1 cellular context compared by ENCODE assay signal in genomic region chr9:97394881-97395280, GRCh38.
TF ChIP-seq lines count a peak whose summit lies in the region.

No MANE protein-coding gene starts in this region.

TF ChIP-seq in HepG2, 621 proteins besides CTCF, POLR2A, EP300 and RAD21 (continued from another document and continues in another):
- TF ChIP-seq ARID5B (CRISPR knock-in tag; IDR thresholded peaks at IDR 0.05) = peak; percentile 90
- TF ChIP-seq ZSCAN9 (CRISPR knock-in tag; IDR thresholded peaks at IDR 0.05; ENCODE audit: borderline replicate concordance) = no peak
- TF ChIP-seq MTF2 (CRISPR knock-in tag; IDR thresholded peaks at IDR 0.05; ENCODE audit: borderline replicate concordance) = no peak
- TF ChIP-seq ZFP62 (CRISPR knock-in tag; IDR thresholded peaks at IDR 0.05) = no peak
- no peak for TF ChIP-seq ZNF614 (CRISPR knock-in tag; IDR thresholded peaks at IDR 0.05; ENCODE audit: borderline replicate concordance)
- no peak for TF ChIP-seq AHR (CRISPR knock-in tag; IDR thresholded peaks at IDR 0.05)
- peak; percentile 47; the same call in 1 of the 2 replicates for TF ChIP-seq AHDC1 (CRISPR knock-in tag; IDR thresholded peaks at IDR 0.05; ENCODE audit: borderline replicate concordance)
- TF ChIP-seq SP1 (IDR thresholded peaks at IDR 0.05) = no peak
- TF ChIP-seq SP1 (CRISPR knock-in tag; IDR thresholded peaks at IDR 0.05) = no peak
- TF ChIP-seq ZNF512 (CRISPR knock-in tag; IDR thresholded peaks at IDR 0.05) = no peak
- TF ChIP-seq ZNF274 (CRISPR knock-in tag; IDR thresholded peaks at IDR 0.05) = no peak
- TF ChIP-seq ZNF550 (CRISPR knock-in tag; IDR thresholded peaks at IDR 0.05; ENCODE audit: borderline replicate concordance) = no peak
- TF ChIP-seq ZBTB37 (CRISPR knock-in tag; IDR thresholded peaks at IDR 0.05) = no peak
- TF ChIP-seq PREB (CRISPR knock-in tag; IDR thresholded peaks at IDR 0.05) = no peak
- no peak for TF ChIP-seq ZBTB39 (CRISPR knock-in tag; IDR thresholded peaks at IDR 0.05)
- TF ChIP-seq ZNF503 (CRISPR knock-in tag; IDR thresholded peaks at IDR 0.05) = peak; percentile 67; the same call in 1 of the 2 replicates
- 0 out of 2 replicates have a peak, but pooled peaks have one; percentile 35 for TF ChIP-seq ZMAT3 (CRISPR knock-in tag; conservative IDR thresholded peaks at IDR 0.05)
- no peak for TF ChIP-seq ZNF569 (CRISPR knock-in tag; IDR thresholded peaks at IDR 0.05; ENCODE audit: borderline replicate concordance)
- TF ChIP-seq HMGXB4 (CRISPR knock-in tag; IDR thresholded peaks at IDR 0.05; ENCODE audit: borderline replicate concordance in 1 of 2, low read depth in 1 of 2) = no peak
- TF ChIP-seq TFDP2 (CRISPR knock-in tag; IDR thresholded peaks at IDR 0.05) = no peak
- TF ChIP-seq TBX2 (CRISPR knock-in tag; IDR thresholded peaks at IDR 0.05; ENCODE audit: borderline replicate concordance) = peak; percentile 84
- no peak for TF ChIP-seq KLF9 (CRISPR knock-in tag; IDR thresholded peaks at IDR 0.05; ENCODE audit: low read depth)
- TF ChIP-seq ZNF205 (CRISPR knock-in tag; IDR thresholded peaks at IDR 0.05) = peak; percentile 41; the same call in 1 of the 2 replicates
- TF ChIP-seq ZBTB20 (CRISPR knock-in tag; IDR thresholded peaks at IDR 0.05; ENCODE audit: borderline replicate concordance, low read depth) = no peak
- no peak for TF ChIP-seq ZNF101 (CRISPR knock-in tag; IDR thresholded peaks at IDR 0.05; ENCODE audit: borderline replicate concordance, low read depth)
- no peak for TF ChIP-seq ZNF572 (CRISPR knock-in tag; IDR thresholded peaks at IDR 0.05)
- peak; percentile 61 for TF ChIP-seq TCF7L2 (IDR thresholded peaks at IDR 0.05; ENCODE audit: low read depth, low read length)
- no peak for TF ChIP-seq SIN3A (IDR thresholded peaks at IDR 0.05; ENCODE audit: borderline replicate concordance, low read depth, low read length)
- no peak for TF ChIP-seq SUZ12 (IDR thresholded peaks at IDR 0.05; ENCODE audit: low read depth, low read length)
- TF ChIP-seq TRIM24 (CRISPR knock-in tag; IDR thresholded peaks at IDR 0.05) = no peak
- no peak for TF ChIP-seq TGIF2 (CRISPR knock-in tag; IDR thresholded peaks at IDR 0.05)
